Comparison of ENCODE assay signal across 20 cellular contexts in the genomic region with DNA sequence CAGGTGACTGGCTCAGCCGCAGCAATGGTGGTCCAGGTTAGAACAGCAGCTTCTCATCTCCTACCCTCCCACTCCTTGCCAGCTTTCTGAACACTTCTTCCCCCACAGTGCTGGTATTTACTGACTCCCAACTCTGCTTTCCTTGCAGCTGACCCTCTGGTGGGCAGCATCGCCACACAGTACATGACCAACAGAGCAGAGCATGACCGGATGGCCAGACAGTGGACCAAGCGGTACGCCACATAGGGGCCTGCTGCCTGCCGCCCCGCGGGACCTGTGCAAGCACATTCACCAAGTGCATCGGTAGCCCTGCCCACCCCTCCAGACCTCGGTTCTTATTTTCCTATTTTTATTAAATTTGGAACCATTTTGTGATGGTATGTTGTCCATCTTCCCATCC.
DNase-seq lines count a peak whose midpoint lies in the region; ATAC-seq and TF ChIP-seq lines count a peak whose summit lies in the region.
"Had no signal": no experiment of that assay in that cellular context is flagged by ENCODE, and none has a peak within 500 bp of the region (broad histone marks: within the 10 kb centered on the region; RNA-seq: fewer than 3 reads in every experiment).

No MANE protein-coding gene starts in this region.

- H3K9me2 ChIP-seq in GM23338 (ENCODE audit: insufficient read depth): peaks cover 7% of the 10 kb centered on the region; the same call in 1 of the 2 replicates

- no peaks in the 10 kb centered on the region for H3K36me3 Mint-ChIP-seq in GM23338 (ENCODE audit: low read depth)
- H3K36me3 Mint-ChIP-seq in naive B cell: peaks cover 5 to 8% of the 10 kb centered on the region in 2 donors
- H3K36me3 Mint-ChIP-seq in stimulated activated memory B cell treated with anti-CD40 and anti-IgM and Interleukin-4, amounts not matched to agents 10 μg/mL and 1 μg/mL and 100 μg/mL, for 72 hours: peaks cover 29% of the 10 kb centered on the region

- no peaks in the 10 kb centered on the region for H3K36me3 ChIP-seq in GM23338 (ENCODE audit: insufficient read depth)
- H3K36me3 ChIP-seq: BE2C, MG63 had no signal

- H2AFZ ChIP-seq in GM23338: no peak overlapping the region

- no peaks in the 10 kb centered on the region for H3K9me3 Mint-ChIP-seq in GM23338
- no peaks in the 10 kb centered on the region for H3K9me3 Mint-ChIP-seq in naive B cell
- H3K9me3 Mint-ChIP-seq in stimulated activated memory B cell treated with anti-CD40 and anti-IgM and Interleukin-4, amounts not matched to agents 10 μg/mL and 1 μg/mL and 100 μg/mL, for 72 hours: no peaks in the 10 kb centered on the region
- H3K9me3 Mint-ChIP-seq: CD14-positive monocyte, H9 had no signal

- no peak overlapping the region for H3K4me2 ChIP-seq in GM23338

- H3K27ac Mint-ChIP-seq in GM23338 (no peak overlapping the region), naive B cell (peak overlapping the region in 4 of 6 donors; percentile 12 to 70 (median 38))
- no peak overlapping the region for H3K27ac Mint-ChIP-seq in stimulated activated memory B cell treated with anti-CD40 and anti-IgM and Interleukin-4, amounts not matched to agents 10 μg/mL and 1 μg/mL and 100 μg/mL, for 72 hours

- H3K4me3 Mint-ChIP-seq in GM23338 (no peak overlapping the region), naive B cell (no peak overlapping the region)
- no peak overlapping the region for H3K4me3 Mint-ChIP-seq in stimulated activated memory B cell treated with anti-CD40 and anti-IgM and Interleukin-4, amounts not matched to agents 10 μg/mL and 1 μg/mL and 100 μg/mL, for 72 hours
- H3K4me3 Mint-ChIP-seq: CD14-positive monocyte, H9 had no signal

- no peaks in the 10 kb centered on the region for H3F3A ChIP-seq in GM23338 (replicated peaks; ENCODE audit: low read depth)

- H3K79me2 ChIP-seq in GM23338 (replicated peaks; ENCODE audit: insufficient read depth): no peaks in the 10 kb centered on the region

- no peak; a peak in 1 of 4 replicates for TF ChIP-seq CTCF in GM23338 (conservative IDR thresholded peaks at IDR 0.05; ENCODE audit: low read depth in 2 of 2)

- H4K20me1 ChIP-seq in GM23338 (replicated peaks; ENCODE audit: insufficient read depth): no peaks in the 10 kb centered on the region

- DNase-seq in GM23338 (ENCODE audit: low spot score): no peak
- peak; percentile 31 for DNase-seq in SK-N-DZ (ENCODE audit: low spot score)
- no peak for DNase-seq in naive B cell
- no peak for DNase-seq in DMS114 treated with DMSO at 0.1 percent for 48 hours (lab: John Stamatoyannopoulos, UW; ENCODE audit: unreplicated experiment)
- DNase-seq in LoVo (ENCODE audit: low spot score): no peak
- DNase-seq: BE2C, DMS53, H9, KBM-7, MG63, NCI-H1105 treated with DMSO at 0.1 percent for 48 hours, NCI-H146, NCI-H1930, NCI-H2107, NCI-H510A, RPMI8226, SHP77 treated with DMSO at 0.1 percent for 48 hours had no signal

- ATAC-seq in GM23338: peak; percentile 39; the same call in 2 of the 3 replicates
- no peak for ATAC-seq in naive B cell (ENCODE audit: low read depth in 2 of 2)
- peak; percentile 41 for ATAC-seq in stimulated activated memory B cell treated with anti-CD40 and anti-IgM and Interleukin-4, amounts not matched to agents 10 μg/mL and 1 μg/mL and 100 μg/mL, for 72 hours
- no peak for ATAC-seq in GM18907 (IDR thresholded peaks at IDR 0.05; ENCODE audit: unreplicated experiment)

- peaks cover 3% of the 10 kb centered on the region; the same call in 2 of the 3 replicates for H3K4me1 Mint-ChIP-seq in GM23338
- H3K4me1 Mint-ChIP-seq in naive B cell: peaks cover 28 to 34% (median 28%) of the 10 kb centered on the region in 3 donors
- H3K4me1 Mint-ChIP-seq in stimulated activated memory B cell treated with anti-CD40 and anti-IgM and Interleukin-4, amounts not matched to agents 10 μg/mL and 1 μg/mL and 100 μg/mL, for 72 hours: peaks cover 25% of the 10 kb centered on the region
- H3K4me1 Mint-ChIP-seq: CD14-positive monocyte had no signal

- no peak overlapping the region for H3K27ac ChIP-seq in GM23338 (ENCODE audit: low read depth)

- 0 out of 2 replicates have a peak, but pooled peaks cover 5% of the 10 kb centered on the region for H3K4me1 ChIP-seq in GM23338 (ENCODE audit: insufficient read depth)

- H3K27me3 Mint-ChIP-seq in GM23338 (ENCODE audit: insufficient read depth, low read depth, poor library complexity) (no peaks in the 10 kb centered on the region), naive B cell (no peaks in the 10 kb centered on the region)
- H3K27me3 Mint-ChIP-seq in stimulated activated memory B cell treated with anti-CD40 and anti-IgM and Interleukin-4, amounts not matched to agents 10 μg/mL and 1 μg/mL and 100 μg/mL, for 72 hours: no peaks in the 10 kb centered on the region

- H3K4me3 ChIP-seq in GM23338: no peak overlapping the region
- H3K4me3 ChIP-seq: MG63 had no signal

- H3K27me3 ChIP-seq in GM23338 (ENCODE audit: insufficient read depth): no peaks in the 10 kb centered on the region
- H3K27me3 ChIP-seq: BE2C, MG63 had no signal

TF ChIP-seq in GM23338, 12 proteins besides CTCF, POLR2A, EP300 and RAD21 (continues in another document):
- TF ChIP-seq STAT1 (IDR thresholded peaks at IDR 0.05; ENCODE audit: unreplicated experiment): no peak
- TF ChIP-seq, protein P1, sequence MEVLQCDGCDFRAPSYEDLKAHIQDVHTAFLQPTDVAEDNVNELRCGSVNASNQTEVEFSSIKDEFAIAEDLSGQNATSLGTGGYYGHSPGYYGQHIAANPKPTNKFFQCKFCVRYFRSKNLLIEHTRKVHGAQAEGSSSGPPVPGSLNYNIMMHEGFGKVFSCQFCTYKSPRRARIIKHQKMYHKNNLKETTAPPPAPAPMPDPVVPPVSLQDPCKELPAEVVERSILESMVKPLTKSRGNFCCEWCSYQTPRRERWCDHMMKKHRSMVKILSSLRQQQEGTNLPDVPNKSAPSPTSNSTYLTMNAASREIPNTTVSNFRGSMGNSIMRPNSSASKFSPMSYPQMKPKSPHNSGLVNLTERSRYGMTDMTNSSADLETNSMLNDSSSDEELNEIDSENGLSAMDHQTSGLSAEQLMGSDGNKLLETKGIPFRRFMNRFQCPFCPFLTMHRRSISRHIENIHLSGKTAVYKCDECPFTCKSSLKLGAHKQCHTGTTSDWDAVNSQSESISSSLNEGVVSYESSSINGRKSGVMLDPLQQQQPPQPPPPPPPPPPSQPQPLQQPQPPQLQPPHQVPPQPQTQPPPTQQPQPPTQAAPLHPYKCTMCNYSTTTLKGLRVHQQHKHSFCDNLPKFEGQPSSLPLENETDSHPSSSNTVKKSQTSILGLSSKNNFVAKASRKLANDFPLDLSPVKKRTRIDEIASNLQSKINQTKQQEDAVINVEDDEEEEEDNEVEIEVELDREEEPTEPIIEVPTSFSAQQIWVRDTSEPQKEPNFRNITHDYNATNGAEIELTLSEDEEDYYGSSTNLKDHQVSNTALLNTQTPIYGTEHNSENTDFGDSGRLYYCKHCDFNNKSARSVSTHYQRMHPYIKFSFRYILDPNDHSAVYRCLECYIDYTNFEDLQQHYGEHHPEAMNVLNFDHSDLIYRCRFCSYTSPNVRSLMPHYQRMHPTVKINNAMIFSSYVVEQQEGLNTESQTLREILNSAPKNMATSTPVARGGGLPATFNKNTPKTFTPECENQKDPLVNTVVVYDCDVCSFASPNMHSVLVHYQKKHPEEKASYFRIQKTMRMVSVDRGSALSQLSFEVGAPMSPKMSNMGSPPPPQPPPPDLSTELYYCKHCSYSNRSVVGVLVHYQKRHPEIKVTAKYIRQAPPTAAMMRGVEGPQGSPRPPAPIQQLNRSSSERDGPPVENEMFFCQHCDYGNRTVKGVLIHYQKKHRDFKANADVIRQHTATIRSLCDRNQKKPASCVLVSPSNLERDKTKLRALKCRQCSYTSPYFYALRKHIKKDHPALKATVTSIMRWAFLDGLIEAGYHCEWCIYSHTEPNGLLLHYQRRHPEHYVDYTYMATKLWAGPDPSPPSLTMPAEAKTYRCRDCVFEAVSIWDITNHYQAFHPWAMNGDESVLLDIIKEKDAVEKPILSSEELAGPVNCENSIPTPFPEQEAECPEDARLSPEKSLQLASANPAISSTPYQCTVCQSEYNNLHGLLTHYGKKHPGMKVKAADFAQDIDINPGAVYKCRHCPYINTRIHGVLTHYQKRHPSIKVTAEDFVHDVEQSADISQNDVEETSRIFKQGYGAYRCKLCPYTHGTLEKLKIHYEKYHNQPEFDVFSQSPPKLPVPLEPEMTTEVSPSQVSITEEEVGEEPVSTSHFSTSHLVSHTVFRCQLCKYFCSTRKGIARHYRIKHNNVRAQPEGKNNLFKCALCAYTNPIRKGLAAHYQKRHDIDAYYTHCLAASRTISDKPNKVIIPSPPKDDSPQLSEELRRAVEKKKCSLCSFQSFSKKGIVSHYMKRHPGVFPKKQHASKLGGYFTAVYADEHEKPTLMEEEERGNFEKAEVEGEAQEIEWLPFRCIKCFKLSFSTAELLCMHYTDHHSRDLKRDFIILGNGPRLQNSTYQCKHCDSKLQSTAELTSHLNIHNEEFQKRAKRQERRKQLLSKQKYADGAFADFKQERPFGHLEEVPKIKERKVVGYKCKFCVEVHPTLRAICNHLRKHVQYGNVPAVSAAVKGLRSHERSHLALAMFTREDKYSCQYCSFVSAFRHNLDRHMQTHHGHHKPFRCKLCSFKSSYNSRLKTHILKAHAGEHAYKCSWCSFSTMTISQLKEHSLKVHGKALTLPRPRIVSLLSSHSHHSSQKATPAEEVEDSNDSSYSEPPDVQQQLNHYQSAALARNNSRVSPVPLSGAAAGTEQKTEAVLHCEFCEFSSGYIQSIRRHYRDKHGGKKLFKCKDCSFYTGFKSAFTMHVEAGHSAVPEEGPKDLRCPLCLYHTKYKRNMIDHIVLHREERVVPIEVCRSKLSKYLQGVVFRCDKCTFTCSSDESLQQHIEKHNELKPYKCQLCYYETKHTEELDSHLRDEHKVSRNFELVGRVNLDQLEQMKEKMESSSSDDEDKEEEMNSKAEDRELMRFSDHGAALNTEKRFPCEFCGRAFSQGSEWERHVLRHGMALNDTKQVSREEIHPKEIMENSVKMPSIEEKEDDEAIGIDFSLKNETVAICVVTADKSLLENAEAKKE (CRISPR knock-in tag; IDR thresholded peaks at IDR 0.05): no peak
- no peak for TF ChIP-seq POLR2AphosphoS5 (IDR thresholded peaks at IDR 0.05; ENCODE audit: low read depth)
- TF ChIP-seq EZH2phosphoT487 (IDR thresholded peaks at IDR 0.05; ENCODE audit: unreplicated experiment): no peak
- TF ChIP-seq, protein P2, sequence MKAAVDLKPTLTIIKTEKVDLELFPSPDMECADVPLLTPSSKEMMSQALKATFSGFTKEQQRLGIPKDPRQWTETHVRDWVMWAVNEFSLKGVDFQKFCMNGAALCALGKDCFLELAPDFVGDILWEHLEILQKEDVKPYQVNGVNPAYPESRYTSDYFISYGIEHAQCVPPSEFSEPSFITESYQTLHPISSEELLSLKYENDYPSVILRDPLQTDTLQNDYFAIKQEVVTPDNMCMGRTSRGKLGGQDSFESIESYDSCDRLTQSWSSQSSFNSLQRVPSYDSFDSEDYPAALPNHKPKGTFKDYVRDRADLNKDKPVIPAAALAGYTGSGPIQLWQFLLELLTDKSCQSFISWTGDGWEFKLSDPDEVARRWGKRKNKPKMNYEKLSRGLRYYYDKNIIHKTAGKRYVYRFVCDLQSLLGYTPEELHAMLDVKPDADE (IDR thresholded peaks at IDR 0.05): no peak
- no peak for TF ChIP-seq ZNF331 (CRISPR knock-in tag; IDR thresholded peaks at IDR 0.05; ENCODE audit: low read depth)
- TF ChIP-seq ZNF114 (CRISPR knock-in tag; IDR thresholded peaks at IDR 0.05): no peak
- TF ChIP-seq NANOG (IDR thresholded peaks at IDR 0.05; ENCODE audit: borderline replicate concordance): no peak

Comparison
In these comparisons a context has a peak if more than half of its experiments do, and no peak if none do; other contexts are left out.
1. ATAC-seq: peak in GM23338 (single experiment) and stimulated activated memory B cell treated with anti-CD40 and anti-IgM and Interleukin-4, amounts not matched to agents 10 μg/mL and 1 μg/mL and 100 μg/mL, for 72 hours (single experiment); none in naive B cell (0 of 2) and GM18907 (single experiment).
2. H3K27ac Mint-ChIP-seq: peak in naive B cell (4 of 6); none in GM23338 (single experiment) and stimulated activated memory B cell treated with anti-CD40 and anti-IgM and Interleukin-4, amounts not matched to agents 10 μg/mL and 1 μg/mL and 100 μg/mL, for 72 hours (single experiment).